In the genomic region with DNA sequence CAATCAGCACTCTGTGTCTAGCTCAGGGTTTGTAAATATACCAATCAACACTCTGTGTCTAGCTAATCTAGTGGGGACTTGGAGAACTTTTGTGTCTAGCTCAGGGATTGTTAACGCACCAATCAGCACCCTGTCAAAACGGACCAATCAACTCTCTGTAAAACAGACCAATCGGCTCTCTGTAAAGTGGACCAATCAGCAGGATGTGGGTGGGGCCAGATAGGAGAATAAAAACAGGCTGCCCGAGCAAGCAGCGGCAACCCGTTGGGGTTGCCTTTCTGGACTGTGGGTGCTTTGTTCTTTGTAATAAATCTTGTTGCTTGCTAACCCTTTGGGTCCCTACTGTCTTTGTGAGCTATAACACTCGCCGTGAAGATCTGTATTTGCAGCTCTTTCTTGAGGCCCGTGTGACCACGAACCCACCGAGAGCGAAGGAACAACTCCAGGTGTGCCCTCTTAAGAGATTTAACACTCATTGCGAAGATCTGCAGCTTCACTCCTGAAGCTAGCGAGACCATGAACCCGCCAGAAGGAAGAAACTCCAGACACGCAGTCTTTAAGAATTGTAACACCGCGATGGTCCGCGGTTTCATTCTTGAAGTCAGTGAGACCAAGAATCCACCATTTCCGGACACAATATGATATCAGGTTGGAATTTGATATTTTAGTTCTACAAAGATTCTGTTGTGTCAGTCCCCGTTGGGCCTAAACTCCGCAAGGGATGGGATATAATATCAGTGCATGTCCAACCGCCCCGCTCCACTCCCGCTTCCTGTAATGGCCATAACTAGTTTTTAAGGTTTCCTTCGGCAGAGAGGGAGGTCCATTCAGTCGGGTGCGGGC, we compare ENCODE assay signal across 1 cellular context.
TF ChIP-seq lines count a peak whose summit lies in the region.

No MANE protein-coding gene starts in this region.

TF ChIP-seq in GM12878, 131 proteins besides CTCF, POLR2A, EP300 and RAD21:
- TF ChIP-seq ATF2 (IDR thresholded peaks at IDR 0.05; ENCODE audit: low read length): no peak
- TF ChIP-seq MLLT1 (IDR thresholded peaks at IDR 0.05): peak; percentile 66; the same call in 1 of the 2 replicates
